In the genomic region with DNA sequence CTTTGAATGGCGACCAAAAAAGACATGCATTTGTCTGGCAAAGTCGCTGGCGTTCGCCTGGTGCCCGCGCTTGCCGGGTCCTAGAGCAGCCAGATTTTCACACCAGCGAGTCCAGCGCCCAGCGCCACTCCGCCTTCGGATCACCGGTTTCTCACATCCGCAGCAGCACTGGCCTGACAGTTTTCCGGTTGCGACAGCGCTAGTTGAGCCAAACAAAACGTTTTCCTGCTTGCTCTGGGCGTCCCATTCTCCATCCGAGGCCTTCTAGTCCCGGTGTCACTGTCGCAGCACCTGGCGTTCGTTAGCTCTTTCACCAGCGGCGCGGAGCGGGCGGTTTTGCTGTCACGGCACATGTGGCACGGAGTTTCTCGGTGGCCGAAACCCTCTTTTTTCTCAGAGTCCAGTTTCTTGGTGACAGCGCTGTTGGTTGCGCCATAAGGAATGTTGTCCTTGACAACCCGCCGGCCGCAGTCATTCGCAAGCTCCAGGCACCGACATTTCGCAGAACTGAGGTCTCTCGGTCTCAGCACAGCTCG, we compare ENCODE assay signal across 8 cellular contexts. TPM values are rescaled to one million over a fixed set of nuclear protein-coding genes. Genes with fewer than 3 reads are reported as not detected.
DNase-seq lines count a peak whose midpoint lies in the region; ATAC-seq and TF ChIP-seq lines count a peak whose summit lies in the region.

No MANE protein-coding gene starts in this region.

- no peak overlapping the region for H3K27ac ChIP-seq in HUES6 (ENCODE audit: low read depth, low read length)
- peak overlapping the region; percentile 98 for H3K27ac ChIP-seq in right cardiac atrium (ENCODE audit: low read length)

- peak overlapping the region; percentile 59 for H3K9ac ChIP-seq in HUES6 (ENCODE audit: low read length)

- H3K4me3 ChIP-seq in HUES6 (ENCODE audit: low read depth, low read length): peak overlapping the region; percentile 57
- H3K4me3 ChIP-seq in right cardiac atrium (ENCODE audit: low read length): peak overlapping the region; percentile 51

- H3K4me1 ChIP-seq in HUES6 (ENCODE audit: control insufficient read depth, insufficient read depth, low read length): no peaks in the 10 kb centered on the region
- no peaks in the 10 kb centered on the region for H3K4me1 ChIP-seq in right cardiac atrium (ENCODE audit: control insufficient read depth, insufficient read depth, low read length)

- peak overlapping the region; percentile 97 for H3K4me3 Mint-ChIP-seq in activated naive CD8-positive, alpha-beta T cell treated with anti-CD3 and anti-CD28 coated beads for 36 hours

- H3K4me1 Mint-ChIP-seq in activated naive CD8-positive, alpha-beta T cell treated with anti-CD3 and anti-CD28 coated beads for 36 hours: peaks cover 34% of the 10 kb centered on the region

- no peaks in the 10 kb centered on the region for H3K27me3 Mint-ChIP-seq in activated naive CD8-positive, alpha-beta T cell treated with anti-CD3 and anti-CD28 coated beads for 36 hours

- peaks cover 22% of the 10 kb centered on the region for H3K36me3 Mint-ChIP-seq in activated naive CD8-positive, alpha-beta T cell treated with anti-CD3 and anti-CD28 coated beads for 36 hours

- intact Hi-C loops in right cardiac atrium (cut with DNase I): loop anchor here in 2 of 4 donors (2.0 to 5.0 kb wide), 3 partner anchors 45 to 49 kb away; a partner anchor contains a TSS

- DNase-seq in DMS153 (lab: John Stamatoyannopoulos, UW) (peak; percentile 84), right cardiac atrium (peak; percentile 87 to 93 (median 91)), retina (peak; percentile 89), NCI-H526 treated with DMSO at 0.1 percent for 48 hours (lab: John Stamatoyannopoulos, UW) (no peak)
- peak; percentile 74 for DNase-seq in activated naive CD8-positive, alpha-beta T cell treated with anti-CD3 and anti-CD28 coated beads for 36 hours

- peak overlapping the region; percentile 100 for H3K27ac Mint-ChIP-seq in activated naive CD8-positive, alpha-beta T cell treated with anti-CD3 and anti-CD28 coated beads for 36 hours

- 3% methylated on average over 43 of the region's 43 CpGs for WGBS in right cardiac atrium

- H3K9me3 ChIP-seq in HUES6 (ENCODE audit: control insufficient read depth, insufficient read depth, low read depth, low read length) (peaks cover 13% of the 10 kb centered on the region; the same call in 1 of the 2 replicates), right cardiac atrium (ENCODE audit: control insufficient read depth, low read length) (peaks cover 15% of the 10 kb centered on the region)

- no peaks in the 10 kb centered on the region for H3K36me3 ChIP-seq in HUES6 (ENCODE audit: control insufficient read depth, insufficient read depth, low read length)

- H3K9me3 Mint-ChIP-seq in activated naive CD8-positive, alpha-beta T cell treated with anti-CD3 and anti-CD28 coated beads for 36 hours: peaks cover 3% of the 10 kb centered on the region

- ATAC-seq in GM21515 (IDR thresholded peaks at IDR 0.05; ENCODE audit: unreplicated experiment): peak; percentile 38
- ATAC-seq in SK-N-SH treated with all-trans-retinoic acid at 6 μM for 48 hours: peak; percentile 13; the same call in 2 of the 3 replicates
- ATAC-seq in right cardiac atrium: peak; percentile 82 to 84

- peaks cover 75% of the 10 kb centered on the region for H3K27me3 ChIP-seq in HUES6 (ENCODE audit: control insufficient read depth, insufficient read depth, low read length)
- H3K27me3 ChIP-seq in right cardiac atrium (ENCODE audit: control insufficient read depth, insufficient read depth): no peaks in the 10 kb centered on the region

TF ChIP-seq in SK-N-SH treated with all-trans-retinoic acid at 6 μM for 48 hours, 23 proteins besides CTCF, POLR2A, EP300 and RAD21:
- no peak for TF ChIP-seq RARB (CRISPR knock-in tag; IDR thresholded peaks at IDR 0.05)
- TF ChIP-seq ARNTL (CRISPR knock-in tag; IDR thresholded peaks at IDR 0.05; ENCODE audit: borderline replicate concordance, low read depth): no peak

RNA-seq across cellular contexts. Expression of a gene that starts 48.0 kb away (rescaled TPM):
- total RNA-seq in activated naive CD8-positive, alpha-beta T cell treated with anti-CD3 and anti-CD28 coated beads for 36 hours: 1 to 10 TPM; 8.5 to 9.9 TPM
- 1 to 10 TPM in 3 of 4 donors, under 1 TPM in 1; 0.95 to 1.9 (median 1.4) TPM for total RNA-seq in right cardiac atrium
- polyA plus RNA-seq in right cardiac atrium: 1.4 TPM

Comparison
In these comparisons a context has a peak if more than half of its experiments do, and no peak if none do; other contexts are left out.
1. ATAC-seq: peak in every context shown above with its lines; median percentile 83 in right cardiac atrium; 38 in GM21515; 13 in SK-N-SH treated with all-trans-retinoic acid at 6 μM for 48 hours.